ENCODE assay signal across 17 cellular contexts in genomic region chr14:93834739-93835383, GRCh38. TPM values are rescaled to one million over a fixed set of nuclear protein-coding genes. Genes with fewer than 3 reads are reported as not detected.
A peak's percentile ranks its signal among the peaks of the same experiment; 100 is the strongest.
DNase-seq lines count a peak whose midpoint lies in the region; ATAC-seq and TF ChIP-seq lines count a peak whose summit lies in the region.
"Had no signal": no experiment of that assay in that cellular context is flagged by ENCODE, and none has a peak within 500 bp of the region (broad histone marks: within the 10 kb centered on the region; RNA-seq: fewer than 3 reads in every experiment).

No MANE protein-coding gene starts in this region.

- DNase-seq in mammary epithelial cell (peak; percentile 6), MCF 10A (ENCODE audit: unreplicated experiment) (no peak), NCI-H69 (lab: John Stamatoyannopoulos, UW) (peak; percentile 11), foreskin keratinocyte (no peak), retina (peak; percentile 26), COR-L47 (lab: John Stamatoyannopoulos, UW) (no peak), EL (no peak)
- no peak for DNase-seq in NK-92 treated with Interleukin-12 subunit alpha and Interleukin-12 subunit beta, amount 100 ng/mL, for 24 hours (lab: John Stamatoyannopoulos, UW)
- DNase-seq: 8988T; AML-193; Calu3; CD4-positive, CD25-positive, alpha-beta regulatory T cell; DMS 273 treated with DMSO at 0.1 percent for 48 hours; GDM1; HCEC 1CT had no signal

- no peaks in the 10 kb centered on the region for H3K4me1 ChIP-seq in mammary epithelial cell (ENCODE audit: insufficient read depth, low read length)
- no peaks in the 10 kb centered on the region for H3K4me1 ChIP-seq in foreskin keratinocyte
- H3K4me1 ChIP-seq: BLaER1 treated with 17β-estradiol and CSF1 and Interleukin-3, amounts not matched to agents 10 nM and 100 nM had no signal

- no peaks in the 10 kb centered on the region for H3K36me3 ChIP-seq in mammary epithelial cell (ENCODE audit: insufficient read depth, low read length)
- H3K36me3 ChIP-seq: BLaER1 treated with 17β-estradiol and CSF1 and Interleukin-3, amounts not matched to agents 10 nM and 100 nM had no signal

- H4K20me1 ChIP-seq in mammary epithelial cell (ENCODE audit: insufficient read depth, low read length), result no peaks in the 10 kb centered on the region
- H4K20me1 ChIP-seq: BLaER1 treated with 17β-estradiol and CSF1 and Interleukin-3, amounts not matched to agents 10 nM and 100 nM had no signal

- dilution Hi-C loops in mammary epithelial cell (cut with HindIII; ENCODE audit: low sequenced_read_pairs), result loop anchor here (5.0 kb wide), 1 partner anchor 43 kb away; no protein-coding TSS in a partner anchor

- POLR2A ChIA-PET in MCF 10A (lab: Yijun Ruan, JAX), result no interaction called here

- intact Hi-C loops in mammary epithelial cell (cut with micrococcal nuclease) (no loop called here), MCF 10A (cut with micrococcal nuclease) (no loop called here)

- no peak overlapping the region for H3K4me3 ChIP-seq in mammary epithelial cell (replicated peaks in 1 of 3; ENCODE audit: insufficient read depth in 1 of 3, low read depth in 2 of 3, low read length in 3 of 3)
- H3K4me3 ChIP-seq: BLaER1 treated with 17β-estradiol and CSF1 and Interleukin-3, amounts not matched to agents 10 nM and 100 nM had no signal

- peaks cover 6% of the 10 kb centered on the region for H3K4me1 Mint-ChIP-seq in MCF 10A (ENCODE audit: insufficient read depth, unreplicated experiment)

- H3K9me3 Mint-ChIP-seq in MCF 10A (ENCODE audit: unreplicated experiment), result no peaks in the 10 kb centered on the region

- WGBS in mammary epithelial cell (ENCODE audit: low coverage, missing lambda C conversion rate), result 57% methylated on average over 7 of the region's 7 CpGs

- H2AFZ ChIP-seq in mammary epithelial cell (ENCODE audit: low read depth, low read length), result no peak overlapping the region

- no peak overlapping the region for H3K27ac Mint-ChIP-seq in MCF 10A (ENCODE audit: low read depth, unreplicated experiment)
- H3K27ac Mint-ChIP-seq: CD4-positive, CD25-positive, alpha-beta regulatory T cell had no signal

- H3K27me3 ChIP-seq in mammary epithelial cell (ENCODE audit: insufficient read depth, low read length), result no peaks in the 10 kb centered on the region
- H3K27me3 ChIP-seq in foreskin keratinocyte, result no peaks in the 10 kb centered on the region
- H3K27me3 ChIP-seq: BLaER1 treated with 17β-estradiol and CSF1 and Interleukin-3, amounts not matched to agents 10 nM and 100 nM had no signal

- no peaks in the 10 kb centered on the region for H3K36me3 Mint-ChIP-seq in MCF 10A (ENCODE audit: insufficient read depth, unreplicated experiment)
- H3K36me3 Mint-ChIP-seq: CD4-positive, CD25-positive, alpha-beta regulatory T cell had no signal

- CTCF ChIA-PET in mammary epithelial cell (lab: Charles Lee; ENCODE audit: low non-redundant PET), result no interaction called here
- CTCF ChIA-PET in MCF 10A (lab: Yijun Ruan, JAX), result no interaction called here

- no peak for TF ChIP-seq CTCF in mammary epithelial cell (conservative IDR thresholded peaks at IDR 0.05 in 1 of 2, IDR thresholded peaks at IDR 0.05 in 1 of 2; ENCODE audit: extremely low read depth in 1 of 2, insufficient read depth in 1 of 2, low read depth in 1 of 2, low read length in 2 of 2)
- TF ChIP-seq CTCF in MCF 10A (IDR thresholded peaks at IDR 0.05; ENCODE audit: unreplicated experiment), result no peak
- TF ChIP-seq CTCF in foreskin keratinocyte (conservative IDR thresholded peaks at IDR 0.05), result no peak

- in situ Hi-C loops in mammary epithelial cell (cut with MboI; ENCODE audit: low sequenced_read_pairs in 2 of 2), result no loop called here

- H3K27ac ChIP-seq in mammary epithelial cell (ENCODE audit: insufficient read depth, low read depth, low read length) (no peak overlapping the region), foreskin keratinocyte (no peak overlapping the region)
- H3K27ac ChIP-seq: BLaER1 treated with 17β-estradiol and CSF1 and Interleukin-3, amounts not matched to agents 10 nM and 100 nM; HL-60 had no signal

- BruUV-seq in mammary epithelial cell (replicated peaks; lab: Mats Ljungman, UMichigan), result no TSS peak
- no TSS peak for BruUV-seq in MCF 10A (replicated peaks; lab: Mats Ljungman, UMichigan)

- H3K9ac ChIP-seq in mammary epithelial cell (ENCODE audit: insufficient read depth, low read length), result no peak overlapping the region
- H3K9ac ChIP-seq: BLaER1 treated with 17β-estradiol and CSF1 and Interleukin-3, amounts not matched to agents 10 nM and 100 nM had no signal

- no peak overlapping the region for H3K4me3 Mint-ChIP-seq in MCF 10A (ENCODE audit: unreplicated experiment)
- H3K4me3 Mint-ChIP-seq: CD4-positive, CD25-positive, alpha-beta regulatory T cell had no signal

- H3K9me3 ChIP-seq in mammary epithelial cell (replicated peaks; ENCODE audit: insufficient read depth, low read length), result no peaks in the 10 kb centered on the region

- peak; percentile 57 for ATAC-seq in foreskin keratinocyte

- H3K79me2 ChIP-seq in mammary epithelial cell (ENCODE audit: insufficient read depth, low read length), result no peaks in the 10 kb centered on the region

- peaks cover 5% of the 10 kb centered on the region for H3K27me3 Mint-ChIP-seq in MCF 10A (ENCODE audit: insufficient read depth, unreplicated experiment)

- H3K4me2 ChIP-seq in mammary epithelial cell (ENCODE audit: insufficient read depth, low read depth, low read length), result no peak overlapping the region
- H3K4me2 ChIP-seq: BLaER1 treated with 17β-estradiol and CSF1 and Interleukin-3, amounts not matched to agents 10 nM and 100 nM had no signal

RNA-seq across cellular contexts. Expression of gene PRIMA1, which starts 46.6 kb away (rescaled TPM):
- total RNA-seq in mammary epithelial cell, result under 1 TPM; 0.17 to 0.31 TPM
- 0.06 TPM for polyA plus RNA-seq in mammary epithelial cell
- polyA minus RNA-seq in mammary epithelial cell, result not detected
- 0.07 TPM in 1 of 2 replicates, not detected in the other for total RNA-seq in MCF 10A (2022)
- total RNA-seq in foreskin keratinocyte, result not detected in 2 replicates
- polyA plus RNA-seq in foreskin keratinocyte, result not detected in 2 replicates
- total RNA-seq: Calu3; CD4-positive, CD25-positive, alpha-beta regulatory T cell had no signal
- polyA plus RNA-seq: CD4-positive, CD25-positive, alpha-beta regulatory T cell had no signal

Comparison
In these comparisons a context has a peak if more than half of its experiments do, and no peak if none do; other contexts are left out.
1. DNase-seq: peak in mammary epithelial cell (single experiment), NCI-H69 (single experiment) and retina (single experiment); none in MCF 10A (single experiment), foreskin keratinocyte (0 of 2), COR-L47 (single experiment), EL (single experiment) and NK-92 treated with Interleukin-12 subunit alpha and Interleukin-12 subunit beta, amount 100 ng/mL, for 24 hours (single experiment).